ENCODE assay signal across 1 cellular context in the genomic region with DNA sequence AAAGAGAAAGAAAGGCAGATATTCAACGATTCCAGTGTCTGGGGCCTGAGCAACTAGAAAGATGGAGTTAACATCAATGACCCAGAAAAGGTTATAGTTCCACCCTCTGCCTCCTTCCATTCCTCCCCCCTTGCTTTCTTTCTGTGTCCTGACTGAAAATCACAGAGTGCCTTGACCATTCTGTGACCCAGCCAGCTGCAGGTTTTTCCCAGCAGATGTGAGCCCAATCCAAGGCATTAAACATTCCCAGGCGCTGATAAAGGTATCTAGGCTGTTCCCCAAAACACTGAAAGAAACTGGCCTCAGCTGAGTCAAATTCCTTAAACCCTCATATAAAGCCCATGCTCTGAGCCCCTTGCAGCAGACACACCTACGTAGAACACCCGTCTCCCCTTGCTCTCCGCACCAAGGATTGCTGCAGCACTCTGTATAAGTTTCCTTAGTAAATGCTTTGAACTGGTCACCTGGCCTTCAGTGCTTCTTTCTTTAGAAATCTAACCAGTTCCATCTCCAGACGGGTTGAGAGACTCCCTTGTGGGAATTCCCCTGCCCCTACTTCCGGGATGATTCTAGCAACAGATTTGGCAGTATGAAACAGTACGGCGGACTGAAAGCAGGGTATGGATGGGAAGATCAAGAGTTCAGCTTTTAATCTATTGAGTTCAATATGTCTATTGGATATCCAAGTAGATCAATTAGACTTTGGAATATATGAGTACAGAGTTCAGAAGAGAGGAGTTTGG.
TF ChIP-seq lines count a peak whose summit lies in the region.

No MANE protein-coding gene starts in this region.

TF ChIP-seq in GM23338, 12 proteins besides CTCF, POLR2A, EP300 and RAD21 (continued from another document):
- no peak for TF ChIP-seq ZNF462 (CRISPR knock-in tag; IDR thresholded peaks at IDR 0.05)
- TF ChIP-seq EZH2phosphoT487 (IDR thresholded peaks at IDR 0.05; ENCODE audit: unreplicated experiment), result no peak
- TF ChIP-seq, protein P1, sequence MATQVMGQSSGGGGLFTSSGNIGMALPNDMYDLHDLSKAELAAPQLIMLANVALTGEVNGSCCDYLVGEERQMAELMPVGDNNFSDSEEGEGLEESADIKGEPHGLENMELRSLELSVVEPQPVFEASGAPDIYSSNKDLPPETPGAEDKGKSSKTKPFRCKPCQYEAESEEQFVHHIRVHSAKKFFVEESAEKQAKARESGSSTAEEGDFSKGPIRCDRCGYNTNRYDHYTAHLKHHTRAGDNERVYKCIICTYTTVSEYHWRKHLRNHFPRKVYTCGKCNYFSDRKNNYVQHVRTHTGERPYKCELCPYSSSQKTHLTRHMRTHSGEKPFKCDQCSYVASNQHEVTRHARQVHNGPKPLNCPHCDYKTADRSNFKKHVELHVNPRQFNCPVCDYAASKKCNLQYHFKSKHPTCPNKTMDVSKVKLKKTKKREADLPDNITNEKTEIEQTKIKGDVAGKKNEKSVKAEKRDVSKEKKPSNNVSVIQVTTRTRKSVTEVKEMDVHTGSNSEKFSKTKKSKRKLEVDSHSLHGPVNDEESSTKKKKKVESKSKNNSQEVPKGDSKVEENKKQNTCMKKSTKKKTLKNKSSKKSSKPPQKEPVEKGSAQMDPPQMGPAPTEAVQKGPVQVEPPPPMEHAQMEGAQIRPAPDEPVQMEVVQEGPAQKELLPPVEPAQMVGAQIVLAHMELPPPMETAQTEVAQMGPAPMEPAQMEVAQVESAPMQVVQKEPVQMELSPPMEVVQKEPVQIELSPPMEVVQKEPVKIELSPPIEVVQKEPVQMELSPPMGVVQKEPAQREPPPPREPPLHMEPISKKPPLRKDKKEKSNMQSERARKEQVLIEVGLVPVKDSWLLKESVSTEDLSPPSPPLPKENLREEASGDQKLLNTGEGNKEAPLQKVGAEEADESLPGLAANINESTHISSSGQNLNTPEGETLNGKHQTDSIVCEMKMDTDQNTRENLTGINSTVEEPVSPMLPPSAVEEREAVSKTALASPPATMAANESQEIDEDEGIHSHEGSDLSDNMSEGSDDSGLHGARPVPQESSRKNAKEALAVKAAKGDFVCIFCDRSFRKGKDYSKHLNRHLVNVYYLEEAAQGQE (IDR thresholded peaks at IDR 0.05; ENCODE audit: unreplicated experiment), result no peak
- no peak for TF ChIP-seq NANOG (IDR thresholded peaks at IDR 0.05; ENCODE audit: borderline replicate concordance)
- no peak for TF ChIP-seq ETS1 (IDR thresholded peaks at IDR 0.05)
